Comparison of ENCODE assay signal across 19 cellular contexts in the genomic region with DNA sequence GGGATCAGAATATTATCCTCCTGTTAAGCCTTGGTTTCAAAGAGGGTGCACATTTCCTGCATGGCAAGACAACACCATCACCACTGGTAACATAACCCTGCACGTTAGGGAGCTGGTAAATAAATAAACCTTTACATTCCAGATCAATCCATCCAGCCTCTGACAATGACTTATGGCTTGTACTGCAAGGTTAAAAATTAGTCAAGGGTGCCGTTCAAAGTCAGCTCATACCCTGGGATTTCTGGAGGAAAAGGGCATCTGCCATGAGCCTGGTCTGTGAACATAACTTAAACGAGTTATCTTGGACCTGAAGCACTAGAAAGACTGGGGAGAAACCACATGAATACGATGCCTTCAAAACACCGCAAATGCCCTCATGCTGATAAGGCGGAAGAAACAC.
A peak's percentile ranks its signal among the peaks of the same experiment; 100 is the strongest.
DNase-seq lines count a peak whose midpoint lies in the region; ATAC-seq lines count a peak whose summit lies in the region.
"Had no signal": no experiment of that assay in that cellular context is flagged by ENCODE, and none has a peak within 500 bp of the region (broad histone marks: within the 10 kb centered on the region; RNA-seq: fewer than 3 reads in every experiment).

No MANE protein-coding gene starts in this region.

- peak; percentile 87 for DNase-seq in ACHN
- DNase-seq in HT-29 (ENCODE audit: low spot score): peak; percentile 35
- DNase-seq in amniotic epithelial cell (ENCODE audit: low read depth): peak; percentile 34
- DNase-seq in left kidney (ENCODE audit: low read depth, low spot score): peak; percentile 74
- no peak for DNase-seq in occipital lobe (lab: John Stamatoyannopoulos, UW)
- DNase-seq: activated naive CD8-positive, alpha-beta T cell treated with anti-CD3 and anti-CD28 coated beads, Interleukin-2, amount 10 ng/mL, durations not matched to agents 7 days and 5 days; body of pancreas; effector CD8-positive, alpha-beta T cell; gastrocnemius medialis; H9; islet precursor cell; naive B cell; NCI-H510A treated with DMSO at 0.1 percent for 48 hours; T-helper 2 cell had no signal

- in situ Hi-C loops in ACHN (cut with HindIII; ENCODE audit: low pct_ligation_motif_present, low pct_unique_long_range_greater_than_20kb, low sequenced_read_pairs): no loop called here

- ATAC-seq in GM21447 (IDR thresholded peaks at IDR 0.05; ENCODE audit: unreplicated experiment) (no peak), HG03135 (IDR thresholded peaks at IDR 0.05; ENCODE audit: unreplicated experiment) (no peak), GM18498 (IDR thresholded peaks at IDR 0.05; ENCODE audit: unreplicated experiment) (no peak)
- ATAC-seq: activated T-helper 17 cell treated with anti-CD3 and anti-CD28 coated beads, Interleukin-2, amount 50 U/mL, for 72 hours; esophagus mucosa; gastrocnemius medialis had no signal
